26 cellular contexts compared by ENCODE assay signal in genomic region chr18:46675112-46675511, GRCh38. TPM values are rescaled to one million over a fixed set of nuclear protein-coding genes. Genes with fewer than 3 reads are reported as not detected.
"Had no signal": no experiment of that assay in that cellular context is flagged by ENCODE, and none has a peak within 500 bp of the region (broad histone marks: within the 10 kb centered on the region; RNA-seq: fewer than 3 reads in every experiment).

No MANE protein-coding gene starts in this region.

- H3K36me3 Mint-ChIP-seq: immature natural killer cell, mesothelial cell of epicardium, neural progenitor cell had no signal

- H3K27ac Mint-ChIP-seq: activated CD8-positive, alpha-beta T cell treated with anti-CD3 and anti-CD28 coated beads, Interleukin-2, amount 10 ng/mL, durations not matched to agents 7 days and 5 days; activated naive CD4-positive, alpha-beta T cell treated with anti-CD3 and anti-CD28 coated beads, Interleukin-2, amount 50 U/mL, for 24 hours; activated T-helper 1 cell treated with anti-CD3 and anti-CD28 coated beads, Interleukin-12 subunit alpha, Interleukin-12 subunit beta, Interleukin-2, Interleukin-4 antibody, amounts not matched to agents 30 ng/mL and 10 ng/mL and 1 ng/mL, durations not matched to agents 14 hours and 24 hours and 36 hours; dendritic cell treated with granulocyte-macrophage colony-stimulating factor and Interleukin-4, amounts not matched to agents 40 ng/mL and 50 ng/mL, for 4 days; immature natural killer cell; mesothelial cell of epicardium; neural progenitor cell; stimulated activated naive CD8-positive, alpha-beta T cell treated with anti-CD3 and anti-CD28 coated beads, Interleukin-15, Interleukin-2, amounts not matched to agents 100 ng/mL and 50 ng/mL, for 24 hours had no signal

- H3K4me3 ChIP-seq: body of pancreas, hepatocyte, lung, neural progenitor cell, thyroid gland, upper lobe of right lung had no signal

- H3K79me2 ChIP-seq: hepatocyte had no signal

- H3K4me1 Mint-ChIP-seq: immature natural killer cell had no signal

- H3K9me3 ChIP-seq: body of pancreas, thyroid gland, upper lobe of right lung had no signal

- H3K9ac ChIP-seq: neural progenitor cell had no signal

- H3K27me3 Mint-ChIP-seq: activated naive CD4-positive, alpha-beta T cell treated with anti-CD3 and anti-CD28 coated beads, Interleukin-2, amount 50 U/mL, for 24 hours had no signal

- DNase-seq: activated CD4-positive, alpha-beta T cell treated with anti-CD3 and anti-CD28 coated beads for 1 hour; activated CD4-positive, alpha-beta T cell treated with anti-CD3 and anti-CD28 coated beads, Interleukin-2, amount 50 U/mL, for 1 hour; activated CD8-positive, alpha-beta T cell treated with anti-CD3 and anti-CD28 coated beads, Interleukin-2, amount 10 ng/mL, durations not matched to agents 7 days and 5 days; activated gamma-delta T cell; anterior cingulate cortex; body of pancreas; effector CD8-positive, alpha-beta T cell; erythroblast; foreskin keratinocyte; immature natural killer cell; naive thymus-derived CD8-positive, alpha-beta T cell; retina; substantia nigra; thyroid gland; upper lobe of right lung had no signal

- H3K9me3 Mint-ChIP-seq: activated naive CD4-positive, alpha-beta T cell treated with anti-CD3 and anti-CD28 coated beads, Interleukin-2, amount 50 U/mL, for 24 hours; activated T-helper 1 cell treated with anti-CD3 and anti-CD28 coated beads, Interleukin-12 subunit alpha, Interleukin-12 subunit beta, Interleukin-2, Interleukin-4 antibody, amounts not matched to agents 30 ng/mL and 10 ng/mL and 1 ng/mL, durations not matched to agents 14 hours and 24 hours and 36 hours; dendritic cell treated with granulocyte-macrophage colony-stimulating factor and Interleukin-4, amounts not matched to agents 40 ng/mL and 50 ng/mL, for 4 days; immature natural killer cell; mesothelial cell of epicardium; neural progenitor cell; stimulated activated naive CD8-positive, alpha-beta T cell treated with anti-CD3 and anti-CD28 coated beads, Interleukin-15, Interleukin-2, amounts not matched to agents 100 ng/mL and 50 ng/mL, for 24 hours had no signal

- H3K27ac ChIP-seq: body of pancreas, foreskin keratinocyte, hepatocyte, neural progenitor cell, upper lobe of right lung had no signal

- H3K36me3 ChIP-seq: neural progenitor cell, thyroid gland, upper lobe of right lung had no signal

- ATAC-seq: activated CD8-positive, alpha-beta T cell treated with anti-CD3 and anti-CD28 coated beads, Interleukin-2, amount 10 ng/mL, durations not matched to agents 7 days and 5 days; body of pancreas; foreskin keratinocyte; left lobe of liver; naive thymus-derived CD8-positive, alpha-beta T cell; upper lobe of right lung had no signal

- H2AFZ ChIP-seq: hepatocyte, neural progenitor cell had no signal

- H3K4me2 ChIP-seq: hepatocyte, neural progenitor cell had no signal

- H3K4me1 ChIP-seq: body of pancreas, foreskin keratinocyte, neural progenitor cell, upper lobe of right lung had no signal

- H3K27me3 ChIP-seq: body of pancreas, hepatocyte, neural progenitor cell, thyroid gland had no signal

- H3K4me3 Mint-ChIP-seq: activated CD8-positive, alpha-beta T cell treated with anti-CD3 and anti-CD28 coated beads, Interleukin-2, amount 10 ng/mL, durations not matched to agents 7 days and 5 days; activated naive CD4-positive, alpha-beta T cell treated with anti-CD3 and anti-CD28 coated beads, Interleukin-2, amount 50 U/mL, for 24 hours; activated T-helper 1 cell treated with anti-CD3 and anti-CD28 coated beads, Interleukin-12 subunit alpha, Interleukin-12 subunit beta, Interleukin-2, Interleukin-4 antibody, amounts not matched to agents 30 ng/mL and 10 ng/mL and 1 ng/mL, durations not matched to agents 14 hours and 24 hours and 36 hours; dendritic cell treated with granulocyte-macrophage colony-stimulating factor and Interleukin-4, amounts not matched to agents 40 ng/mL and 50 ng/mL, for 4 days; immature natural killer cell; mesothelial cell of epicardium; naive thymus-derived CD8-positive, alpha-beta T cell; neural progenitor cell; stimulated activated naive CD8-positive, alpha-beta T cell treated with anti-CD3 and anti-CD28 coated beads, Interleukin-15, Interleukin-2, amounts not matched to agents 100 ng/mL and 50 ng/mL, for 24 hours had no signal

RNA-seq across cellular contexts. Expression of gene LOXHD1, which starts 18.1 kb away (rescaled TPM):
- total RNA-seq: activated T-helper 1 cell treated with anti-CD3 and anti-CD28 coated beads, Interleukin-12 subunit alpha, Interleukin-12 subunit beta, Interleukin-2, Interleukin-4 antibody, amounts not matched to agents 30 ng/mL and 10 ng/mL and 1 ng/mL, durations not matched to agents 14 hours and 24 hours and 36 hours; chondrocyte; fibroblast of lung; foreskin keratinocyte; hepatocyte; left lobe of liver had no signal
- polyA plus RNA-seq: fibroblast of lung; foreskin keratinocyte; hepatocyte; naive thymus-derived CD8-positive, alpha-beta T cell had no signal
